8 cellular contexts compared by ENCODE assay signal in the genomic region with DNA sequence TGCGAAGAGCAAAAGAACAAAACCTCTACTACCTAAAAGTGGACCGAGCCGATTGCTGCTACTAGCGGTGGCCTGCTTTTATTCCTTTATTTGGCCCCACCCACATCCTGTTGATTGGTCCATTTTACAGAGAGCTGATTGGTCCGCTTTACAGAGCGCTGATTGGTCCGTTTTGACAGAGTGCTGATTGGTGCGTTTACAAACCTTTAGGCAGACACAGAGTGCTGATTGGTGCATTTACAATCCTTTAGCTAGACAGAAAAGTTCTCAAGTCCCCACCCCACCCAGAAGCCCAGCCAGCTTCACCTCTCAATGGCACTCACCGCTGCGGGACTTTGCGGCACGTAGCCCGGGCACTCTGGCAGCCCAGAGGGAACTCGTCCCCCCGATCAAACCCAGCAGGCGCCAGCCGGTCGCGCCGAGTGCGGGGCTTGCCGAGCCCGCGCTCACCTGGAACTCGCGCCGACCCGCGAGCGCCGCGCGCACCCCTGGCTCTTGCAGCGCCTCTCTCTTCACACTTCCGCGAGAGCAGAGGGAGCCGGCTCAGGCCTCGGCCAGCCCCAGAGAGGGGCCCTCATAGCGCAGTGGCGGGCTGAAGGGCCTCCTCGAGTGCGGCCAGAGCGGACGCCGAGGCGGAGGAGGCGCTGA. TPM values are rescaled to one million over a fixed set of nuclear protein-coding genes. Genes with fewer than 3 reads are reported as not detected.
DNase-seq lines count a peak whose midpoint lies in the region; ATAC-seq lines count a peak whose summit lies in the region.

No MANE protein-coding gene starts in this region.

- H3K36me3 ChIP-seq in mucosa of stomach (ENCODE audit: control insufficient read depth, insufficient read depth, low read length) (no peaks in the 10 kb centered on the region), SJCRH30 (no peaks in the 10 kb centered on the region)

- H3K4me3 ChIP-seq in mucosa of stomach (ENCODE audit: low read length) (peak overlapping the region; percentile 36), SJCRH30 (no peak overlapping the region)

- no peaks in the 10 kb centered on the region for H3K9me3 ChIP-seq in mucosa of stomach (ENCODE audit: control insufficient read depth, low read length)
- no peaks in the 10 kb centered on the region for H3K9me3 ChIP-seq in SJCRH30 (replicated peaks)

- ATAC-seq in central memory CD8-positive, alpha-beta T cell (replicated peaks; ENCODE audit: extremely low read depth, poor library complexity, severe bottlenecking), result no peak
- no peak for ATAC-seq in HG02885 (IDR thresholded peaks at IDR 0.05; ENCODE audit: poor library complexity, unreplicated experiment)

- no peak overlapping the region for H3K27ac ChIP-seq in SJCRH30

- peaks cover 0 to 2% (median 0%) of the 10 kb centered on the region in 3 donors for H3K4me1 Mint-ChIP-seq in IgD-negative memory B cell
- H3K4me1 Mint-ChIP-seq in central memory CD8-positive, alpha-beta T cell, result peaks cover 6% of the 10 kb centered on the region

- H3K9me3 Mint-ChIP-seq in IgD-negative memory B cell, result peaks cover 0 to 1% (median 0%) of the 10 kb centered on the region in 3 donors
- H3K9me3 Mint-ChIP-seq in central memory CD8-positive, alpha-beta T cell, result no peaks in the 10 kb centered on the region

- H3K4me1 ChIP-seq in mucosa of stomach (ENCODE audit: control insufficient read depth, insufficient read depth, low read length) (no peaks in the 10 kb centered on the region), SJCRH30 (no peaks in the 10 kb centered on the region)

- DNase-seq in DMS79 (lab: John Stamatoyannopoulos, UW) (peak; percentile 46), SJCRH30 (no peak), islet precursor cell (no peak)
- no peak for DNase-seq in central memory CD8-positive, alpha-beta T cell (ENCODE audit: low spot score in 2 of 2)
- DNase-seq in effector CD4-positive, alpha-beta T cell, result no peak

- H3K27me3 Mint-ChIP-seq in IgD-negative memory B cell, result peaks cover 9% of the 10 kb centered on the region
- peaks cover 17% of the 10 kb centered on the region for H3K27me3 Mint-ChIP-seq in central memory CD8-positive, alpha-beta T cell

- H3K9ac ChIP-seq in mucosa of stomach (ENCODE audit: low read length), result peak overlapping the region; percentile 57

- no peak overlapping the region for H3K27ac Mint-ChIP-seq in IgD-negative memory B cell
- H3K27ac Mint-ChIP-seq in central memory CD8-positive, alpha-beta T cell (ENCODE audit: low read depth), result no peak overlapping the region

- peak overlapping the region in 3 of 4 donors; percentile 38 to 69 (median 52) for H3K4me3 Mint-ChIP-seq in IgD-negative memory B cell
- H3K4me3 Mint-ChIP-seq in central memory CD8-positive, alpha-beta T cell, result peak overlapping the region; percentile 45

- H3K27me3 ChIP-seq in mucosa of stomach (ENCODE audit: control insufficient read depth, insufficient read depth, low read length), result peaks cover 5% of the 10 kb centered on the region
- no peaks in the 10 kb centered on the region for H3K27me3 ChIP-seq in SJCRH30

- no peaks in the 10 kb centered on the region for H3K36me3 Mint-ChIP-seq in IgD-negative memory B cell
- no peaks in the 10 kb centered on the region for H3K36me3 Mint-ChIP-seq in central memory CD8-positive, alpha-beta T cell (ENCODE audit: insufficient read depth)

RNA-seq across cellular contexts. Expression of gene FGD4, which starts 8.7 kb away (rescaled TPM):
- 0.64 TPM for polyA plus RNA-seq in IgD-negative memory B cell
- total RNA-seq in SJCRH30 (2014; rRNA removed; shearing (Covaris generic)), result 9.0 and 10.3 TPM in 2 replicates
